ENCODE assay signal across 9 cellular contexts in genomic region chr2:138787053-138787666, GRCh38. TPM values are rescaled to one million over a fixed set of nuclear protein-coding genes. Genes with fewer than 3 reads are reported as not detected.
A peak's percentile ranks its signal among the peaks of the same experiment; 100 is the strongest.
DNase-seq lines count a peak whose midpoint lies in the region; ATAC-seq, FAIRE-seq and TF ChIP-seq lines count a peak whose summit lies in the region.
"Had no signal": no experiment of that assay in that cellular context is flagged by ENCODE, and none has a peak within 500 bp of the region (broad histone marks: within the 10 kb centered on the region; RNA-seq: fewer than 3 reads in every experiment).

No MANE protein-coding gene starts in this region.

- H3K9me3 ChIP-seq in colonic mucosa = no peaks in the 10 kb centered on the region

- peaks cover under 1% of the 10 kb centered on the region for H3K27me3 ChIP-seq in colonic mucosa

- H3K27ac ChIP-seq in colonic mucosa = no peak overlapping the region

- DNase-seq in DMS 273 (lab: John Stamatoyannopoulos, UW; ENCODE audit: unreplicated experiment) = peak; percentile 78
- no peak for DNase-seq in H54 (ENCODE audit: insufficient read length, low spot score)
- peak; percentile 66 to 75 for DNase-seq in NCI-H446 (lab: John Stamatoyannopoulos, UW)
- no peak for DNase-seq in colonic mucosa
- no peak for DNase-seq in ecto neural progenitor cell (ENCODE audit: low spot score)

- no peaks in the 10 kb centered on the region for H3K4me1 ChIP-seq in colonic mucosa

- H3K36me3 Mint-ChIP-seq in nephron (ENCODE audit: low read depth) = no peaks in the 10 kb centered on the region

- H3K4me3 ChIP-seq in colonic mucosa = no peak overlapping the region

- FAIRE-seq in H54 (lab: Jason Lieb, UNC) = peak; percentile 23

- no peak overlapping the region for H3K27ac Mint-ChIP-seq in nephron

- TF ChIP-seq POLR2A in H54 (IDR thresholded peaks at IDR 0.05; ENCODE audit: low read depth, low read length) = no peak

- H3K27me3 Mint-ChIP-seq in nephron (ENCODE audit: low read depth) = peaks cover 39% of the 10 kb centered on the region

- H3K36me3 ChIP-seq in colonic mucosa = no peaks in the 10 kb centered on the region

- no peak overlapping the region for H3K9ac ChIP-seq in colonic mucosa (ENCODE audit: low read depth in 2 of 2, low read length in 2 of 2)

- peaks cover 10% of the 10 kb centered on the region for H3K9me3 Mint-ChIP-seq in nephron

- intact Hi-C loops in colonic mucosa (cut with DNase I) = loop anchor here (5.0 to 10.0 kb wide), 2 partner anchors 692 to 875 kb away; no protein-coding TSS in a partner anchor

- no peaks in the 10 kb centered on the region for H3K4me1 Mint-ChIP-seq in nephron

- no peak overlapping the region for H3K4me3 Mint-ChIP-seq in nephron

- TF ChIP-seq CTCF in colonic mucosa (IDR thresholded peaks at IDR 0.05) = peak; percentile 52
- TF ChIP-seq CTCF in nephron (IDR thresholded peaks at IDR 0.05; ENCODE audit: unreplicated experiment in 3 of 3) = peak; percentile 73 to 82 (median 76)

- ATAC-seq in HG03521 (IDR thresholded peaks at IDR 0.05; ENCODE audit: unreplicated experiment) (no peak), HG03095 (IDR thresholded peaks at IDR 0.05; ENCODE audit: unreplicated experiment) (no peak)

RNA-seq across cellular contexts. Expression of gene NXPH2, which starts 7.0 kb away (rescaled TPM):
- total RNA-seq in colonic mucosa = not detected
- total RNA-seq: T-helper 2 cell treated with Interferon-gamma antibody and Interleukin-4, amounts not matched to agents 100 ng/mL and 5 ng/mL, for 36 hours had no signal

Comparison
In these comparisons a context has a peak if more than half of its experiments do, and no peak if none do; other contexts are left out.
1. DNase-seq: peak in DMS 273 (single experiment) and NCI-H446 (2 of 2); none in H54 (single experiment), colonic mucosa (single experiment) and ecto neural progenitor cell (single experiment).